8 cellular contexts compared by ENCODE assay signal in genomic region chr5:151115272-151115905, GRCh38. TPM values are rescaled to one million over a fixed set of nuclear protein-coding genes. Genes with fewer than 3 reads are reported as not detected.
A peak's percentile ranks its signal among the peaks of the same experiment; 100 is the strongest.
DNase-seq lines count a peak whose midpoint lies in the region; ATAC-seq and TF ChIP-seq lines count a peak whose summit lies in the region.

No MANE protein-coding gene starts in this region.

- H3K4me3 ChIP-seq in dorsolateral prefrontal cortex = no peak overlapping the region
- H3K4me3 ChIP-seq in lung = no peak overlapping the region

- ATAC-seq in HG02678 (IDR thresholded peaks at IDR 0.05; ENCODE audit: unreplicated experiment) = peak; percentile 47
- ATAC-seq in lung (ENCODE audit: insufficient read depth, low FRiP score) = peak; percentile 81
- no peak for ATAC-seq in HG02571 (IDR thresholded peaks at IDR 0.05; ENCODE audit: unreplicated experiment)

- WGBS in lung, 2 donors = 3 to 9% methylated on average over 7 of the region's 7 CpGs

- intact Hi-C loops in dorsolateral prefrontal cortex (cut with DNase I) = loop anchor here in 1 of 2 donors (2.0 kb wide), 1 partner anchor 65 kb away; no protein-coding TSS in a partner anchor

- DNase-seq in DMS53 treated with DMSO at 0.1 percent for 48 hours (lab: John Stamatoyannopoulos, UW; ENCODE audit: unreplicated experiment) = peak; percentile 45
- peak; percentile 51 for DNase-seq in NCI-H69 (lab: John Stamatoyannopoulos, UW)
- DNase-seq in activated CD4-positive, alpha-beta T cell treated with anti-CD3 and anti-CD28 coated beads, Interleukin-2, amount 50 U/mL, for 48 hours = peak; percentile 82 to 84
- DNase-seq in dorsolateral prefrontal cortex = peak; percentile 72 to 86 (median 80)
- peak; percentile 79 for DNase-seq in lung (ENCODE audit: low spot score)
- peak; percentile 67 for DNase-seq in stimulated activated CD8-positive, alpha-beta memory T cell treated with anti-CD3 and anti-CD28 coated beads, Interleukin-15, amount 100 ng/mL, for 1 hour (ENCODE audit: low read depth)

- TF ChIP-seq CTCF in dorsolateral prefrontal cortex (IDR thresholded peaks at IDR 0.05 in 54 of 56, conservative IDR thresholded peaks at IDR 0.05 in 2 of 56; ENCODE audit: low read depth in 1 of 56, partially characterized antibody in 56 of 56) (peak; percentile 55 to 97 (median 92)), lung (IDR thresholded peaks at IDR 0.05; ENCODE audit: control extremely low read depth, extremely low read depth) (peak; percentile 97)

- no peaks in the 10 kb centered on the region for H3K4me1 ChIP-seq in lung (ENCODE audit: control insufficient read depth in 2 of 2, insufficient read depth in 2 of 2, low read length in 2 of 2)

- H3K36me3 ChIP-seq in lung (ENCODE audit: control insufficient read depth in 2 of 2, insufficient read depth in 2 of 2, low read length in 2 of 2) = peaks cover 14 to 30% of the 10 kb centered on the region in 2 donors

- H3K27me3 ChIP-seq in dorsolateral prefrontal cortex (no peaks in the 10 kb centered on the region), lung (ENCODE audit: control insufficient read depth, insufficient read depth) (no peaks in the 10 kb centered on the region)

- no peak overlapping the region for H3K27ac ChIP-seq in dorsolateral prefrontal cortex
- no peak overlapping the region for H3K27ac ChIP-seq in lung (ENCODE audit: low read depth in 1 of 2, low read length in 1 of 2)

- no peaks in the 10 kb centered on the region for H3K9me3 ChIP-seq in lung (ENCODE audit: control insufficient read depth in 2 of 2, insufficient read depth in 1 of 2, low read length in 1 of 2)

RNA-seq across cellular contexts. Expression of gene TNIP1, which starts 34.6 kb away (rescaled TPM):
- total RNA-seq in dorsolateral prefrontal cortex (10 to 100 TPM; 39.3 to 76.8 (median 57.4) TPM), lung (100 to 1,000 TPM; 116 to 142 TPM)
- 100 to 1,000 TPM in 1 of 2 donors, 10 to 100 TPM in 1; 81.5 to 308 TPM for polyA plus RNA-seq in lung

RNA-seq across cellular contexts. Expression of gene ANXA6, which starts 42.2 kb away (rescaled TPM):
- total RNA-seq in dorsolateral prefrontal cortex (100 to 1,000 TPM in 119 of 120 experiments, 10 to 100 TPM in 1; 98.9 to 428 (median 291) TPM), lung (100 to 1,000 TPM; 168 to 208 TPM)
- polyA plus RNA-seq in lung = 100 to 1,000 TPM in 1 of 2 donors, 10 to 100 TPM in 1; 61.4 to 143 TPM
